In the genomic region with DNA sequence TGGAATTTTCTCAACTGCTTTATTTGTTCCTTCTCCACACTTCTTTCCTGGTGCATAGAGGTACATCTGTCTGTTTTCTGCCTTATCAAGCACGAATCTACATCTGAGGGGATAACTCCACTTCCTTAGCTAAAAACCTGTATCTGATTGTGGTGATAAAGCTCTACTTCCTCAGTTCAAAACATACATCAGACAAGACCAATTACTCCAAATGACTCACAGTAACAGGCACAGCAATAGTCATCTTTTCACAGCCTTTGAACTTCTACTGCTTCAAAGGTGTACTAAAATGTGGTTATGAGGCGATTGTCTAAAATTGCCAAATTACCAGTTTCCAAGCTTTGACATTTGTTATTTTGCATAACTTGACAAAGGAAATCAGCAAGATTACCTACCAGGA, we compare ENCODE assay signal across 1 cellular context.
TF ChIP-seq lines count a peak whose summit lies in the region.

No MANE protein-coding gene starts in this region.

TF ChIP-seq in WTC11, 78 proteins besides CTCF, POLR2A, EP300 and RAD21 (continued from another document):
- TF ChIP-seq NFE2L1 (CRISPR knock-in tag; IDR thresholded peaks at IDR 0.05) (no peak), NFATC4 (CRISPR knock-in tag; IDR thresholded peaks at IDR 0.05) (no peak)
- TF ChIP-seq, protein P1, sequence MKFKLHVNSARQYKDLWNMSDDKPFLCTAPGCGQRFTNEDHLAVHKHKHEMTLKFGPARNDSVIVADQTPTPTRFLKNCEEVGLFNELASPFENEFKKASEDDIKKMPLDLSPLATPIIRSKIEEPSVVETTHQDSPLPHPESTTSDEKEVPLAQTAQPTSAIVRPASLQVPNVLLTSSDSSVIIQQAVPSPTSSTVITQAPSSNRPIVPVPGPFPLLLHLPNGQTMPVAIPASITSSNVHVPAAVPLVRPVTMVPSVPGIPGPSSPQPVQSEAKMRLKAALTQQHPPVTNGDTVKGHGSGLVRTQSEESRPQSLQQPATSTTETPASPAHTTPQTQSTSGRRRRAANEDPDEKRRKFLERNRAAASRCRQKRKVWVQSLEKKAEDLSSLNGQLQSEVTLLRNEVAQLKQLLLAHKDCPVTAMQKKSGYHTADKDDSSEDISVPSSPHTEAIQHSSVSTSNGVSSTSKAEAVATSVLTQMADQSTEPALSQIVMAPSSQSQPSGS (CRISPR knock-in tag; IDR thresholded peaks at IDR 0.05; ENCODE audit: borderline replicate concordance, low read depth): no peak
